ENCODE assay signal across 26 cellular contexts in genomic region chr3:58346368-58346767, GRCh38. TPM values are rescaled to one million over a fixed set of nuclear protein-coding genes. Genes with fewer than 3 reads are reported as not detected.
A peak's percentile ranks its signal among the peaks of the same experiment; 100 is the strongest.
DNase-seq lines count a peak whose midpoint lies in the region; ATAC-seq and TF ChIP-seq lines count a peak whose summit lies in the region.
"Had no signal": no experiment of that assay in that cellular context is flagged by ENCODE, and none has a peak within 500 bp of the region (broad histone marks: within the 10 kb centered on the region; RNA-seq: fewer than 3 reads in every experiment).

No MANE protein-coding gene starts in this region.

- H2AFZ ChIP-seq in OCI-LY1 (ENCODE audit: low read length) = no peak overlapping the region

- H3K27ac Mint-ChIP-seq in activated CD4-positive, alpha-beta T cell treated with anti-CD3 and anti-CD28 coated beads, Interleukin-2, amount 10 ng/mL, durations not matched to agents 7 days and 5 days = peak overlapping the region; percentile 2
- peak overlapping the region; percentile 22 for H3K27ac Mint-ChIP-seq in memory B cell
- H3K27ac Mint-ChIP-seq: H9 had no signal

- H3K9me2 ChIP-seq in OCI-LY1 (ENCODE audit: low read depth, low read length) = no peaks in the 10 kb centered on the region

- POLR2A ChIA-PET in activated CD4-positive, alpha-beta T cell treated with anti-CD3 and anti-CD28 coated beads, Interleukin-2, amount 10 ng/mL, durations not matched to agents 7 days and 5 days (lab: Charles Lee) = no interaction called here

- H4K20me1 ChIP-seq in BLaER1 treated with 17β-estradiol and CSF1 and Interleukin-3, amounts not matched to agents 10 nM and 100 nM = peaks cover 11 to 78% (median 37%) of the 10 kb centered on the region in 11 experiments; a peak in 15 of 22 replicates
- H4K20me1 ChIP-seq in OCI-LY1 (ENCODE audit: insufficient read depth, low read length) = no peaks in the 10 kb centered on the region

- peak overlapping the region in 8 of 11 experiments; percentile 17 to 68 (median 61); a peak in 11 of 22 replicates for H3K27ac ChIP-seq in BLaER1 treated with 17β-estradiol and CSF1 and Interleukin-3, amounts not matched to agents 10 nM and 100 nM
- peak overlapping the region; percentile 100 for H3K27ac ChIP-seq in OCI-LY1 (ENCODE audit: low read depth, low read length, poor library complexity, severe bottlenecking)
- H3K27ac ChIP-seq: C4-2B, left ventricle myocardium inferior, skin epidermis, testis had no signal

- H3K27me3 Mint-ChIP-seq in activated CD4-positive, alpha-beta T cell treated with anti-CD3 and anti-CD28 coated beads, Interleukin-2, amount 10 ng/mL, durations not matched to agents 7 days and 5 days = no peaks in the 10 kb centered on the region
- no peaks in the 10 kb centered on the region for H3K27me3 Mint-ChIP-seq in memory B cell
- H3K27me3 Mint-ChIP-seq: naive thymus-derived CD4-positive, alpha-beta T cell had no signal

- CTCF ChIA-PET in activated CD4-positive, alpha-beta T cell treated with anti-CD3 and anti-CD28 coated beads, Interleukin-2, amount 10 ng/mL, durations not matched to agents 7 days and 5 days (lab: Charles Lee) = interaction anchor here (0.6 to 1.8 kb wide), 3 partner anchors 9 to 1512 kb away, joined by 3 to 7 read pairs (median 3); no protein-coding TSS in a partner anchor

- peaks cover 27 to 73% (median 70%) of the 10 kb centered on the region in 11 experiments for H3K36me3 ChIP-seq in BLaER1 treated with 17β-estradiol and CSF1 and Interleukin-3, amounts not matched to agents 10 nM and 100 nM
- H3K36me3 ChIP-seq in OCI-LY1 (ENCODE audit: insufficient read depth, low read length) = peaks cover 40% of the 10 kb centered on the region

- H3K4me1 Mint-ChIP-seq in activated CD4-positive, alpha-beta T cell treated with anti-CD3 and anti-CD28 coated beads, Interleukin-2, amount 10 ng/mL, durations not matched to agents 7 days and 5 days = peaks cover 49% of the 10 kb centered on the region
- H3K4me1 Mint-ChIP-seq in memory B cell = peaks cover 55% of the 10 kb centered on the region
- H3K4me1 Mint-ChIP-seq: H9 had no signal

- TF ChIP-seq CTCF in OCI-LY1 (IDR thresholded peaks at IDR 0.05; ENCODE audit: low read length) = no peak

- H3K4me3 ChIP-seq in BLaER1 treated with 17β-estradiol and CSF1 and Interleukin-3, amounts not matched to agents 10 nM and 100 nM = no peak overlapping the region; a peak in 1 of 20 replicates
- no peak overlapping the region for H3K4me3 ChIP-seq in OCI-LY1 (ENCODE audit: low read depth, low read length, poor library complexity, severe bottlenecking)
- H3K4me3 ChIP-seq: left ventricle myocardium inferior, Peyer's patch, skin epidermis, testis had no signal

- H3K27me3 ChIP-seq in BLaER1 treated with 17β-estradiol and CSF1 and Interleukin-3, amounts not matched to agents 10 nM and 100 nM = no peaks in the 10 kb centered on the region
- H3K27me3 ChIP-seq in OCI-LY1 (ENCODE audit: insufficient read depth, low read length) = no peaks in the 10 kb centered on the region
- H3K27me3 ChIP-seq: Peyer's patch, testis had no signal

- peak overlapping the region; percentile 19 to 69 (median 58); a peak in 21 of 22 replicates for H3K4me2 ChIP-seq in BLaER1 treated with 17β-estradiol and CSF1 and Interleukin-3, amounts not matched to agents 10 nM and 100 nM
- peak overlapping the region; percentile 33; the same call in 1 of the 2 replicates for H3K4me2 ChIP-seq in OCI-LY1 (ENCODE audit: low read length)

- H3K79me2 ChIP-seq in OCI-LY1 (ENCODE audit: insufficient read depth, low read length) = peaks cover 63% of the 10 kb centered on the region

- ATAC-seq in memory B cell (ENCODE audit: low read depth) = no peak
- ATAC-seq in GM18520 (IDR thresholded peaks at IDR 0.05; ENCODE audit: unreplicated experiment) = no peak
- ATAC-seq in SK-N-SH treated with all-trans-retinoic acid at 6 μM for 48 hours = no peak
- ATAC-seq: naive thymus-derived CD4-positive, alpha-beta T cell had no signal

- H3K9ac ChIP-seq in BLaER1 treated with 17β-estradiol and CSF1 and Interleukin-3, amounts not matched to agents 10 nM and 100 nM = peak overlapping the region in 1 of 11 experiments; percentile 9; a peak in 1 of 22 replicates
- peak overlapping the region; percentile 40; the same call in 1 of the 2 replicates for H3K9ac ChIP-seq in OCI-LY1 (ENCODE audit: low read length)

- DNase-seq in activated CD4-positive, alpha-beta T cell treated with anti-CD3 and anti-CD28 coated beads, Interleukin-2, amount 10 ng/mL, durations not matched to agents 7 days and 5 days = no peak
- no peak for DNase-seq in activated CD4-positive, alpha-beta T cell treated with anti-CD3 and anti-CD28 coated beads, Interleukin-2, amount 50 U/mL, for 48 hours
- DNase-seq in memory B cell (ENCODE audit: low spot score in 2 of 2) = no peak
- no peak for DNase-seq in DMS114 treated with DMSO at 0.1 percent for 48 hours (lab: John Stamatoyannopoulos, UW; ENCODE audit: unreplicated experiment)
- DNase-seq: activated CD4-positive, alpha-beta T cell treated with anti-CD3 and anti-CD28 coated beads, Interleukin-2, amount 50 U/mL, for 4 hours; activated effector memory CD4-positive, alpha-beta T cell treated with Interleukin-2 at 50 U/mL for 16 hours; effector CD8-positive, alpha-beta T cell; erythroblast; foreskin melanocyte; H9; hypothalamus; KBM-7; left ventricle myocardium inferior; naive thymus-derived CD4-positive, alpha-beta T cell; NCI-H1694 treated with DMSO at 0.1 percent for 48 hours; NCI-H2171 treated with DMSO at 0.1 percent for 48 hours; NCI-H524 treated with DMSO at 0.1 percent for 48 hours; stimulated activated CD4-positive, alpha-beta T cell treated with anti-CD3 and anti-CD28 coated beads, Interleukin-1b, Interleukin-23, amount 100 ng/mL, for 48 hours; testis had no signal

- H3K36me3 Mint-ChIP-seq in activated CD4-positive, alpha-beta T cell treated with anti-CD3 and anti-CD28 coated beads, Interleukin-2, amount 10 ng/mL, durations not matched to agents 7 days and 5 days (ENCODE audit: low read depth) = peaks cover 35% of the 10 kb centered on the region
- H3K36me3 Mint-ChIP-seq in memory B cell = peaks cover 7% of the 10 kb centered on the region

- H3K9me3 Mint-ChIP-seq in activated CD4-positive, alpha-beta T cell treated with anti-CD3 and anti-CD28 coated beads, Interleukin-2, amount 10 ng/mL, durations not matched to agents 7 days and 5 days = peaks cover 5% of the 10 kb centered on the region
- H3K9me3 Mint-ChIP-seq in memory B cell = no peaks in the 10 kb centered on the region
- H3K9me3 Mint-ChIP-seq: H9; naive thymus-derived CD4-positive, alpha-beta T cell had no signal

- peaks cover 23% of the 10 kb centered on the region for H3F3A ChIP-seq in OCI-LY1 (ENCODE audit: insufficient read depth, low read length)

- peaks cover 78 to 98% (median 94%) of the 10 kb centered on the region in 10 experiments for H3K4me1 ChIP-seq in BLaER1 treated with 17β-estradiol and CSF1 and Interleukin-3, amounts not matched to agents 10 nM and 100 nM
- H3K4me1 ChIP-seq in OCI-LY1 (ENCODE audit: insufficient read depth, low read length, severe bottlenecking) = peaks cover 97% of the 10 kb centered on the region
- H3K4me1 ChIP-seq: testis had no signal

- H3K4me3 Mint-ChIP-seq in activated CD4-positive, alpha-beta T cell treated with anti-CD3 and anti-CD28 coated beads, Interleukin-2, amount 10 ng/mL, durations not matched to agents 7 days and 5 days = no peak overlapping the region
- H3K4me3 Mint-ChIP-seq in memory B cell = peak overlapping the region; percentile 4
- H3K4me3 Mint-ChIP-seq: H9 had no signal

- peaks cover 0 to 21% (median 5%) of the 10 kb centered on the region in 11 experiments; a peak in 10 of 22 replicates for H3K9me3 ChIP-seq in BLaER1 treated with 17β-estradiol and CSF1 and Interleukin-3, amounts not matched to agents 10 nM and 100 nM (replicated peaks in 1 of 11)
- no peaks in the 10 kb centered on the region for H3K9me3 ChIP-seq in OCI-LY1 (ENCODE audit: low read length)
- H3K9me3 ChIP-seq: left ventricle myocardium inferior, Peyer's patch, testis had no signal

TF ChIP-seq in SK-N-SH treated with all-trans-retinoic acid at 6 μM for 48 hours, 23 proteins besides CTCF, POLR2A, EP300 and RAD21 (continues in another document):
- TF ChIP-seq CSRNP3 (CRISPR knock-in tag; IDR thresholded peaks at IDR 0.05) (no peak), CREB5 (CRISPR knock-in tag; IDR thresholded peaks at IDR 0.05; ENCODE audit: low read depth) (no peak), CSDC2 (CRISPR knock-in tag; IDR thresholded peaks at IDR 0.05) (no peak), BACH2 (CRISPR knock-in tag; IDR thresholded peaks at IDR 0.05; ENCODE audit: borderline replicate concordance) (no peak), RARB (CRISPR knock-in tag; IDR thresholded peaks at IDR 0.05) (no peak)

RNA-seq across cellular contexts. Expression of gene PXK, which starts 13.7 kb away (rescaled TPM):
- total RNA-seq in activated CD4-positive, alpha-beta T cell treated with anti-CD3 and anti-CD28 coated beads, Interleukin-2, amount 10 ng/mL, durations not matched to agents 7 days and 5 days = 10 to 100 TPM; 30.3 to 40.2 TPM

RNA-seq across cellular contexts. Expression of gene HTD2, which starts 40.0 kb away (rescaled TPM):
- total RNA-seq in activated CD4-positive, alpha-beta T cell treated with anti-CD3 and anti-CD28 coated beads, Interleukin-2, amount 10 ng/mL, durations not matched to agents 7 days and 5 days = 1 to 10 TPM; 6.2 to 7.0 TPM

RNA-seq across cellular contexts. Expression of gene RPP14, which starts 40.3 kb away (rescaled TPM):
- total RNA-seq in activated CD4-positive, alpha-beta T cell treated with anti-CD3 and anti-CD28 coated beads, Interleukin-2, amount 10 ng/mL, durations not matched to agents 7 days and 5 days = 10 to 100 TPM; 12.7 to 15.4 TPM
